In the genomic region with DNA sequence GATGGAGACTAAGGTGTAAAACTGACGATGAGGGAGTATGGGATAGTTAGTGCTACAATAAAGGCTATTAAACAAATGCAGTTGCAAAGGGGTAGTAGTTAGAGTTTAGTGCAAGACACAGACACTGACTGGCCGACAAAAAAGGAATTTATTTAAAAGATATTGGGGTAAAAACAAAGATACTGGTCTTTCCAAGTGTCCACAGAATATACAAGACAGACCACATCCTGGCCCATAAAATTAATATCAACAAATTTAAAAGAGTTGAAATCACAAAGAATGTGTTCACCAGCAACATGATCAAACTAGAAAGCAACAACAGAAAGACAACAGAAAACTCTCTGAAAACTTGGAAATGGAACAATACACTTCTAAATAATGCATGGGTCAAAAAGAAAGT, we compare ENCODE assay signal across 16 cellular contexts. TPM values are rescaled to one million over a fixed set of nuclear protein-coding genes. Genes with fewer than 3 reads are reported as not detected.
DNase-seq lines count a peak whose midpoint lies in the region; TF ChIP-seq lines count a peak whose summit lies in the region.
"Had no signal": no experiment of that assay in that cellular context is flagged by ENCODE, and none has a peak within 500 bp of the region (broad histone marks: within the 10 kb centered on the region; RNA-seq: fewer than 3 reads in every experiment).

No MANE protein-coding gene starts in this region.

- no peak overlapping the region for H3K4me2 ChIP-seq in Karpas-422 (ENCODE audit: low read depth, low read length, poor library complexity, severe bottlenecking)

- H2AFZ ChIP-seq in ACC112 (ENCODE audit: low read length, unreplicated experiment), result no peak overlapping the region
- H2AFZ ChIP-seq in Karpas-422 (ENCODE audit: low read length), result no peak overlapping the region

- H3K4me3 ChIP-seq in ACC112 (ENCODE audit: low read depth, low read length) (peak overlapping the region; percentile 43; the same call in 1 of the 2 replicates), Karpas-422 (ENCODE audit: low read length) (no peak overlapping the region), ectodermal cell (ENCODE audit: insufficient read depth, low read depth, low read length) (no peak overlapping the region), muscle layer of duodenum (ENCODE audit: low read depth in 1 of 2, low read length in 2 of 2) (no peak overlapping the region)
- H3K4me3 ChIP-seq: cardiac muscle cell had no signal

- POLR2A ChIA-PET in HEK293T (lab: Yijun Ruan, JAX), result no interaction called here

- DNase-seq in Karpas-422, result no peak
- DNase-seq in HEK293T (ENCODE audit: extremely low spot score), result no peak
- no peak for DNase-seq in NCI-H526 treated with DMSO at 0.1 percent for 48 hours (lab: John Stamatoyannopoulos, UW)
- DNase-seq in activated naive CD4-positive, alpha-beta T cell treated with Interleukin-2 at 50 U/mL for 16 hours, result no peak
- DNase-seq in DMS79 (lab: John Stamatoyannopoulos, UW), result no peak
- DNase-seq: activated CD8-positive, alpha-beta T cell treated with anti-CD3 and anti-CD28 coated beads for 36 hours; activated T-cell treated with anti-CD3 and anti-CD28 coated beads, Interleukin-2, amount 50 U/mL, for 4 hours; H7; NCI-H187 treated with DMSO at 0.1 percent for 48 hours; NCI-H446 treated with DMSO at 0.1 percent for 48 hours; stimulated activated naive CD8-positive, alpha-beta T cell treated with anti-CD3 and anti-CD28 coated beads, Interleukin-15, Interleukin-2, amounts not matched to agents 100 U/mL and 50 U/mL, for 24 hours; T-cell had no signal

- H3K79me2 ChIP-seq in ACC112 (ENCODE audit: control insufficient read depth, insufficient read depth, low read length, unreplicated experiment) (peaks cover 4% of the 10 kb centered on the region), Karpas-422 (ENCODE audit: low read length) (peaks cover 22% of the 10 kb centered on the region; the same call in 1 of the 2 replicates)

- H3K27ac ChIP-seq in ACC112 (ENCODE audit: low read depth, low read length), result peak overlapping the region; percentile 95
- 0 out of 2 replicates have a peak overlapping the region, but pooled peaks have one; percentile 72 for H3K27ac ChIP-seq in Karpas-422 (ENCODE audit: low read length)
- H3K27ac ChIP-seq in ectodermal cell (ENCODE audit: insufficient read depth, low read depth, low read length, poor library complexity, severe bottlenecking), result peak overlapping the region; percentile 6
- H3K27ac ChIP-seq in muscle layer of duodenum (ENCODE audit: low read length), result peak overlapping the region; percentile 69

- peaks cover 4% of the 10 kb centered on the region; the same call in 1 of the 2 replicates for H3K36me3 ChIP-seq in ACC112 (ENCODE audit: insufficient read depth, low read length)
- H3K36me3 ChIP-seq in Karpas-422 (ENCODE audit: insufficient read depth, low read length), result peaks cover 11% of the 10 kb centered on the region; the same call in 1 of the 2 replicates
- no peaks in the 10 kb centered on the region for H3K36me3 ChIP-seq in ectodermal cell (ENCODE audit: control insufficient read depth, insufficient read depth, low read length)
- no peaks in the 10 kb centered on the region for H3K36me3 ChIP-seq in muscle layer of duodenum (ENCODE audit: control insufficient read depth in 1 of 2, insufficient read depth in 2 of 2, low read length in 2 of 2)
- H3K36me3 ChIP-seq: cardiac muscle cell had no signal

- WGBS in ectodermal cell, 2 experiments, result 95 to 96% methylated on average over 2 of the region's 2 CpGs

- H4K20me1 ChIP-seq in Karpas-422 (ENCODE audit: insufficient read depth, low read depth, low read length), result no peaks in the 10 kb centered on the region

- H3K27me3 ChIP-seq in ACC112 (ENCODE audit: insufficient read depth, low read length), result no peaks in the 10 kb centered on the region
- H3K27me3 ChIP-seq in Karpas-422 (ENCODE audit: low read length), result no peaks in the 10 kb centered on the region
- H3K27me3 ChIP-seq in ectodermal cell (ENCODE audit: control insufficient read depth, insufficient read depth, low read length, poor library complexity, severe bottlenecking), result no peaks in the 10 kb centered on the region
- no peaks in the 10 kb centered on the region for H3K27me3 ChIP-seq in muscle layer of duodenum (ENCODE audit: low read depth, low read length)
- H3K27me3 ChIP-seq: cardiac muscle cell had no signal

- H3K9me2 ChIP-seq in Karpas-422 (replicated peaks; ENCODE audit: insufficient read depth, low read length), result no peaks in the 10 kb centered on the region

- H3K4me1 ChIP-seq in ACC112 (ENCODE audit: control insufficient read depth, insufficient read depth, low read length, unreplicated experiment), result peaks cover 53% of the 10 kb centered on the region
- H3K4me1 ChIP-seq in Karpas-422 (ENCODE audit: low read length), result peaks cover 51% of the 10 kb centered on the region
- H3K4me1 ChIP-seq in ectodermal cell (ENCODE audit: control insufficient read depth, insufficient read depth, low read length), result peaks cover 19% of the 10 kb centered on the region
- H3K4me1 ChIP-seq in muscle layer of duodenum (ENCODE audit: control insufficient read depth in 1 of 2, insufficient read depth in 2 of 2, low read length in 2 of 2), result no peaks in the 10 kb centered on the region

- H3K9me3 ChIP-seq in Karpas-422 (ENCODE audit: low read length), result no peaks in the 10 kb centered on the region
- no peaks in the 10 kb centered on the region for H3K9me3 ChIP-seq in ectodermal cell (ENCODE audit: control insufficient read depth, low read length)
- H3K9me3 ChIP-seq in muscle layer of duodenum (ENCODE audit: control insufficient read depth in 1 of 2, low read length in 2 of 2), result no peaks in the 10 kb centered on the region

- CTCF ChIA-PET in HEK293T (lab: Yijun Ruan, JAX), result no interaction called here

- H3K9ac ChIP-seq in Karpas-422 (ENCODE audit: low read length), result no peak overlapping the region

TF ChIP-seq in HEK293T, 16 proteins besides CTCF, POLR2A, EP300 and RAD21:
- TF ChIP-seq TARDBP (IDR thresholded peaks at IDR 0.05), result no peak
- no peak for TF ChIP-seq SP1 (IDR thresholded peaks at IDR 0.05)
- TF ChIP-seq SUZ12 (IDR thresholded peaks at IDR 0.05), result no peak
- no peak for TF ChIP-seq ZNF384 (IDR thresholded peaks at IDR 0.05)
- no peak for TF ChIP-seq FOXK2 (IDR thresholded peaks at IDR 0.05)
TF ChIP-seq in HEK293T: peak in this region for 0.

RNA-seq across cellular contexts. Expression of a gene that starts 54.7 kb away (rescaled TPM):
- total RNA-seq in Karpas-422 (2014; rRNA removed; shearing (Covaris generic); ENCODE audit: low replicate concordance), result 33.5 and 64.0 TPM in 2 replicates
- polyA plus RNA-seq in ectodermal cell (2013, experiment 1 of 4), result 110 TPM
- 100 TPM for polyA plus RNA-seq in ectodermal cell (2013, experiment 2 of 4)
- 88.8 TPM for polyA plus RNA-seq in ectodermal cell (2013, experiment 3 of 4)
- polyA plus RNA-seq in ectodermal cell (2013, experiment 4 of 4), result 93.1 TPM

Comparison
In these comparisons a context has a peak if more than half of its experiments do, and no peak if none do; other contexts are left out.
1. H3K27ac ChIP-seq: peak in every context shown above with its lines; median percentile 95 in ACC112; 72 in Karpas-422; 69 in muscle layer of duodenum; 6 in ectodermal cell.